29 cellular contexts compared by ENCODE assay signal in genomic region chr16:3706253-3707145, GRCh38.
"Had no signal": no experiment of that assay in that cellular context is flagged by ENCODE, and none has a peak within 500 bp of the region (broad histone marks: within the 10 kb centered on the region; RNA-seq: fewer than 3 reads in every experiment).

No MANE protein-coding gene starts in this region.

- H3K27ac Mint-ChIP-seq: activated CD4-positive, alpha-beta T cell treated with anti-CD3 and anti-CD28 coated beads for 36 hours; activated naive CD8-positive, alpha-beta T cell; mesothelial cell of epicardium; T-helper 2 cell treated with Interferon-gamma antibody and Interleukin-4, amounts not matched to agents 5 μg/mL and 100 μg/mL, for 36 hours had no signal

- H3K36me3 Mint-ChIP-seq: naive B cell had no signal

- H3K4me1 ChIP-seq: gastroesophageal sphincter, parathyroid adenoma, right atrium auricular region, testis, transverse colon had no signal

- H2AFZ ChIP-seq: parathyroid adenoma had no signal

- DNase-seq: activated CD4-positive, alpha-beta T cell treated with anti-CD3 and anti-CD28 coated beads for 36 hours; activated CD4-positive, alpha-beta T cell treated with anti-CD3 and anti-CD28 coated beads, Interleukin-2, amount 50 U/mL, for 4 hours; activated CD4-positive, CD25-positive, alpha-beta regulatory T cell; activated effector memory CD4-positive, alpha-beta T cell treated with Interleukin-2 at 50 U/mL for 16 hours; activated naive CD4-positive, alpha-beta T cell treated with Interleukin-2 at 50 U/mL for 16 hours; activated T-cell treated with anti-CD3 and anti-CD28 coated beads for 4 hours; anterior cingulate cortex; dorsolateral prefrontal cortex; effector memory CD4-positive, alpha-beta T cell; erythroblast; hippocampal formation; left colon; mammary epithelial cell; naive B cell; nucleus accumbens; stimulated activated CD4-positive, alpha-beta T cell treated with anti-CD3 and anti-CD28 coated beads, Interleukin-15, amount 100 ng/mL, for 24 hours; stimulated activated CD4-positive, alpha-beta T cell treated with anti-CD3 and anti-CD28 coated beads, Interleukin-2, amount 100 ng/mL, for 24 hours; stimulated activated naive CD4-positive, alpha-beta T cell treated with Interleukin-2 at 50 U/mL for 16 hours; T-helper 1 cell; testis; transverse colon had no signal

- H3K27me3 ChIP-seq: dorsolateral prefrontal cortex, gastroesophageal sphincter, right atrium auricular region, testis, transverse colon had no signal

- H3K4me3 Mint-ChIP-seq: activated CD4-positive, alpha-beta T cell treated with anti-CD3 and anti-CD28 coated beads for 36 hours; activated naive CD8-positive, alpha-beta T cell; central memory CD8-positive, alpha-beta T cell; mesothelial cell of epicardium; naive B cell; T-helper 2 cell treated with Interferon-gamma antibody and Interleukin-4, amounts not matched to agents 5 μg/mL and 100 μg/mL, for 36 hours had no signal

- H3K9me3 ChIP-seq: gastroesophageal sphincter, psoas muscle, right atrium auricular region, testis, transverse colon had no signal

- H3K27ac ChIP-seq: dorsolateral prefrontal cortex, gastroesophageal sphincter, parathyroid adenoma, psoas muscle, right atrium auricular region, testis, transverse colon had no signal

- H3K4me1 Mint-ChIP-seq: mesothelial cell of epicardium had no signal

- H3K36me3 ChIP-seq: right atrium auricular region, transverse colon had no signal

- H3K9ac ChIP-seq: parathyroid adenoma had no signal

- H3K4me3 ChIP-seq: dorsolateral prefrontal cortex, gastroesophageal sphincter, psoas muscle, right atrium auricular region, testis, transverse colon had no signal

- H3K9me3 Mint-ChIP-seq: central memory CD8-positive, alpha-beta T cell; mesothelial cell of epicardium; naive B cell; T-helper 2 cell treated with Interferon-gamma antibody and Interleukin-4, amounts not matched to agents 5 μg/mL and 100 μg/mL, for 36 hours had no signal

- ATAC-seq: activated CD4-positive, alpha-beta T cell treated with anti-CD3 and anti-CD28 coated beads for 36 hours; gastroesophageal sphincter; left colon; psoas muscle had no signal

- H3K27me3 Mint-ChIP-seq: activated CD4-positive, alpha-beta T cell treated with anti-CD3 and anti-CD28 coated beads for 36 hours; activated naive CD8-positive, alpha-beta T cell; central memory CD8-positive, alpha-beta T cell; naive B cell had no signal
